Comparison of ENCODE assay signal across 7 cellular contexts in genomic region chr11:65506770-65507485, GRCh38. TPM values are rescaled to one million over a fixed set of nuclear protein-coding genes. Genes with fewer than 3 reads are reported as not detected.
DNase-seq lines count a peak whose midpoint lies in the region; ATAC-seq and TF ChIP-seq lines count a peak whose summit lies in the region.

No MANE protein-coding gene starts in this region.

- H3K27ac Mint-ChIP-seq in neural progenitor cell = peak overlapping the region; percentile 57

- H3K4me3 ChIP-seq in WI38 (ENCODE audit: low read depth, low read length) (peak overlapping the region; percentile 98), epithelial cell of proximal tubule (ENCODE audit: low read depth, low read length) (peak overlapping the region; percentile 97), neural progenitor cell (peak overlapping the region; percentile 93)

- ATAC-seq in GM21576 (IDR thresholded peaks at IDR 0.05; ENCODE audit: unreplicated experiment) = peak; percentile 35

- TF ChIP-seq RAD21 in Ishikawa (IDR thresholded peaks at IDR 0.05; ENCODE audit: low read depth) = no peak

- H3K79me2 ChIP-seq in neural progenitor cell (ENCODE audit: low read depth) = peaks cover 70% of the 10 kb centered on the region

- H3K27me3 ChIP-seq in neural progenitor cell = no peaks in the 10 kb centered on the region

- TF ChIP-seq EP300 in Ishikawa (IDR thresholded peaks at IDR 0.05; ENCODE audit: borderline replicate concordance) = 0 out of 2 replicates have a peak, but pooled peaks have one; percentile 5

- DNase-seq in epithelial cell of proximal tubule (ENCODE audit: low read depth) (peak; percentile 99), neural progenitor cell (ENCODE audit: low spot score) (peak; percentile 79), iPS-NIHi7 (ENCODE audit: extremely low spot score) (no peak)

- peak overlapping the region; percentile 98 for H3K4me2 ChIP-seq in neural progenitor cell

- H3F3A ChIP-seq in neural progenitor cell (ENCODE audit: low read depth) = peaks cover 70% of the 10 kb centered on the region

- peaks cover 41% of the 10 kb centered on the region for H3K4me1 Mint-ChIP-seq in neural progenitor cell

- no peaks in the 10 kb centered on the region for H3K9me3 Mint-ChIP-seq in neural progenitor cell

- H3K9ac ChIP-seq in ES-I3 (ENCODE audit: low read depth, low read length) (peak overlapping the region; percentile 21; the same call in 1 of the 2 replicates), neural progenitor cell (peak overlapping the region; percentile 100)

- H3K4me3 Mint-ChIP-seq in neural progenitor cell = no peak overlapping the region

- H3K4me1 ChIP-seq in ES-I3 (ENCODE audit: insufficient read depth, low read length) = peaks cover 8% of the 10 kb centered on the region
- peaks cover 7% of the 10 kb centered on the region for H3K4me1 ChIP-seq in neural progenitor cell

- peaks cover 27% of the 10 kb centered on the region for H3K36me3 Mint-ChIP-seq in neural progenitor cell

- H4K20me1 ChIP-seq in neural progenitor cell (ENCODE audit: low read depth) = peaks cover 61% of the 10 kb centered on the region

- no peaks in the 10 kb centered on the region for H3K9me3 ChIP-seq in ES-I3 (ENCODE audit: control insufficient read depth, insufficient read depth, low read length)
- H3K9me3 ChIP-seq in neural progenitor cell (ENCODE audit: low read depth) = no peaks in the 10 kb centered on the region

- H3K36me3 ChIP-seq in ES-I3 (ENCODE audit: insufficient read depth, low read length) (peaks cover 39% of the 10 kb centered on the region), neural progenitor cell (peaks cover 44% of the 10 kb centered on the region)

- H3K27ac ChIP-seq in neural progenitor cell = peak overlapping the region; percentile 67

- TF ChIP-seq CTCF in WI38 (IDR thresholded peaks at IDR 0.05; ENCODE audit: low read depth, low read length) (no peak), epithelial cell of proximal tubule (conservative IDR thresholded peaks at IDR 0.05; ENCODE audit: low read depth, low read length) (no peak), neural progenitor cell (IDR thresholded peaks at IDR 0.05) (no peak)

- H2AFZ ChIP-seq in neural progenitor cell (replicated peaks) = no peak overlapping the region

- peaks cover 33% of the 10 kb centered on the region for H3K27me3 Mint-ChIP-seq in neural progenitor cell (ENCODE audit: insufficient read depth, low read depth)

TF ChIP-seq in Ishikawa, 13 proteins besides CTCF, POLR2A, EP300 and RAD21:
- no peak for TF ChIP-seq TAF1 (IDR thresholded peaks at IDR 0.05; ENCODE audit: low read depth)
- no peak for TF ChIP-seq TCF12 (IDR thresholded peaks at IDR 0.05; ENCODE audit: low read depth)
- TF ChIP-seq MAX (IDR thresholded peaks at IDR 0.05) = no peak
- no peak for TF ChIP-seq NFIC (IDR thresholded peaks at IDR 0.05)
- no peak; the same call in 1 of the 2 replicates for TF ChIP-seq USF1 (IDR thresholded peaks at IDR 0.05)
- no peak for TF ChIP-seq TEAD4 (IDR thresholded peaks at IDR 0.05)
- TF ChIP-seq EGR1 (IDR thresholded peaks at IDR 0.05) = no peak
- no peak for TF ChIP-seq FOXM1 (IDR thresholded peaks at IDR 0.05; ENCODE audit: borderline replicate concordance, low read depth)

RNA-seq across cellular contexts. Expression of gene MALAT1, which starts 8.1 kb away (rescaled TPM):
- total RNA-seq in epithelial cell of proximal tubule (343 and 1,362 TPM in 2 replicates), neural progenitor cell (ENCODE audit: low replicate concordance) (5,397 and 9,030 TPM in 2 replicates)

RNA-seq across cellular contexts. Expression of gene SCYL1, which starts 18.0 kb away (rescaled TPM):
- total RNA-seq in epithelial cell of proximal tubule = 81.2 and 101 TPM in 2 replicates
- 16.9 and 45.2 TPM in 2 replicates for total RNA-seq in neural progenitor cell (ENCODE audit: low replicate concordance)

RNA-seq across cellular contexts. Expression of gene LTBP3, which starts 51.2 kb away (rescaled TPM):
- total RNA-seq in epithelial cell of proximal tubule (34.9 and 102 TPM in 2 replicates), neural progenitor cell (ENCODE audit: low replicate concordance) (1.2 and 6.1 TPM in 2 replicates)
